25 cellular contexts compared by ENCODE assay signal in genomic region chr2:187210726-187211125, GRCh38.
"Had no signal": no experiment of that assay in that cellular context is flagged by ENCODE, and none has a peak within 500 bp of the region (broad histone marks: within the 10 kb centered on the region; RNA-seq: fewer than 3 reads in every experiment).

No MANE protein-coding gene starts in this region.

- FAIRE-seq: colon had no signal

- H3K27me3 ChIP-seq: ascending aorta, esophagus squamous epithelium, gastroesophageal sphincter, heart right ventricle had no signal

- ATAC-seq: activated T-cell treated with anti-CD3 and anti-CD28 coated beads, Interleukin-2, amount 50 U/mL, for 72 hours; effector memory CD8-positive, alpha-beta T cell; gastroesophageal sphincter; heart right ventricle had no signal

- DNase-seq: activated CD4-positive, alpha-beta memory T cell treated with anti-CD3 and anti-CD28 coated beads, Interleukin-2, amount 10 ng/mL, durations not matched to agents 7 days and 5 days; activated CD4-positive, alpha-beta T cell treated with anti-CD3 and anti-CD28 coated beads for 1 hour; activated CD4-positive, alpha-beta T cell treated with anti-CD3 and anti-CD28 coated beads for 4 hours; activated CD4-positive, alpha-beta T cell treated with anti-CD3 and anti-CD28 coated beads, Interleukin-2, amount 10 ng/mL, durations not matched to agents 7 days and 5 days; activated CD4-positive, alpha-beta T cell treated with anti-CD3 and anti-CD28 coated beads, Interleukin-2, amount 50 U/mL, for 4 hours; activated CD8-positive, alpha-beta memory T cell treated with anti-CD3 and anti-CD28 coated beads, Interleukin-2, amount 50 U/mL, for 48 hours; activated gamma-delta T cell treated with Interleukin-2 at 50 U/mL for 16 hours; activated naive CD4-positive, alpha-beta T cell treated with anti-CD3 and anti-CD28 coated beads, Interleukin-2, amount 50 U/mL, for 16 hours; activated naive CD4-positive, alpha-beta T cell treated with Interleukin-2 at 50 U/mL for 16 hours; activated T-cell treated with anti-CD3 and anti-CD28 coated beads for 4 hours; activated T-cell treated with anti-CD3 and anti-CD28 coated beads, Interleukin-2, amount 50 U/mL, for 24 hours; activated T-cell treated with anti-CD3 and anti-CD28 coated beads, Interleukin-2, amount 50 U/mL, for 72 hours; caudate nucleus; cortex of kidney; dermis blood vessel endothelial cell; effector CD4-positive, alpha-beta T cell; effector memory CD8-positive, alpha-beta T cell; esophagus squamous epithelium; foreskin melanocyte; heart right ventricle; T-helper 2 cell had no signal

- H3K4me1 ChIP-seq: ascending aorta, gastroesophageal sphincter had no signal

- H3K4me3 ChIP-seq: ascending aorta, esophagus squamous epithelium, gastroesophageal sphincter, heart right ventricle had no signal

- H3K27ac ChIP-seq: ascending aorta, epithelial cell of prostate, esophagus squamous epithelium, gastroesophageal sphincter, heart right ventricle had no signal

- H3K36me3 ChIP-seq: ascending aorta, esophagus squamous epithelium, gastroesophageal sphincter, heart right ventricle had no signal
